ENCODE assay signal across 1 cellular context in genomic region chr9:95510610-95511231, GRCh38.
A peak's percentile ranks its signal among the peaks of the same experiment; 100 is the strongest.
TF ChIP-seq lines count a peak whose summit lies in the region.

No MANE protein-coding gene starts in this region.

TF ChIP-seq in K562, 482 proteins besides CTCF, POLR2A, EP300 and RAD21 (continued from another document):
- TF ChIP-seq ZKSCAN1 (IDR thresholded peaks at IDR 0.05; ENCODE audit: low read depth, low read length) (no peak), FOXA3 (CRISPR knock-in tag; conservative IDR thresholded peaks at IDR 0.05 in 1 of 2, IDR thresholded peaks at IDR 0.05 in 1 of 2) (no peak), ZNF395 (CRISPR knock-in tag; IDR thresholded peaks at IDR 0.05) (peak; percentile 81; the same call in 1 of the 2 replicates), SRSF1 (IDR thresholded peaks at IDR 0.05; ENCODE audit: low read depth, low read length) (no peak), ZNF274 (IDR thresholded peaks at IDR 0.05; ENCODE audit: borderline replicate concordance, low read depth, low read length) (no peak), HOMEZ (CRISPR knock-in tag; IDR thresholded peaks at IDR 0.05) (no peak), ZFPM2 (CRISPR knock-in tag; IDR thresholded peaks at IDR 0.05) (no peak), ARID2 (IDR thresholded peaks at IDR 0.05) (no peak), MXI1 (IDR thresholded peaks at IDR 0.05; ENCODE audit: low read depth, low read length) (no peak), BCL6 (CRISPR knock-in tag; IDR thresholded peaks at IDR 0.05) (no peak), MAZ (CRISPR knock-in tag; conservative IDR thresholded peaks at IDR 0.05 in 1 of 2, IDR thresholded peaks at IDR 0.05 in 1 of 2) (peak in 1 of 2 experiments; percentile 55; a peak in 3 of 4 replicates), CBX1 (IDR thresholded peaks at IDR 0.05; ENCODE audit: low read depth) (no peak), SREBF1 (IDR thresholded peaks at IDR 0.05; ENCODE audit: borderline replicate concordance, low read depth, low read length) (no peak), ZC3H11A (IDR thresholded peaks at IDR 0.05; ENCODE audit: low read depth, low read length) (no peak), TARDBP (IDR thresholded peaks at IDR 0.05) (no peak), ZNF384 (IDR thresholded peaks at IDR 0.05; ENCODE audit: low read depth, low read length) (peak; percentile 88), YBX1 (IDR thresholded peaks at IDR 0.05) (no peak), TCF15 (CRISPR knock-in tag; IDR thresholded peaks at IDR 0.05) (no peak), SMC3 (conservative IDR thresholded peaks at IDR 0.05; ENCODE audit: insufficient read depth, low read depth, low read length) (0 out of 2 replicates have a peak, but pooled peaks have one; percentile 18), PREB (CRISPR knock-in tag; IDR thresholded peaks at IDR 0.05) (no peak), JUND (IDR thresholded peaks at IDR 0.05; ENCODE audit: borderline replicate concordance, low read depth, low read length) (peak; percentile 28; the same call in 1 of the 2 replicates), JUND (tag; IDR thresholded peaks at IDR 0.05; ENCODE audit: borderline replicate concordance, low read depth, low read length) (no peak; the same call in 2 of the 3 replicates), ESRRA (IDR thresholded peaks at IDR 0.05; ENCODE audit: borderline replicate concordance, low read depth) (peak; percentile 21; the same call in 1 of the 2 replicates), ZNF318 (IDR thresholded peaks at IDR 0.05; ENCODE audit: borderline replicate concordance in 1 of 2, low read depth in 1 of 2) (no peak)
- TF ChIP-seq, protein P1, sequence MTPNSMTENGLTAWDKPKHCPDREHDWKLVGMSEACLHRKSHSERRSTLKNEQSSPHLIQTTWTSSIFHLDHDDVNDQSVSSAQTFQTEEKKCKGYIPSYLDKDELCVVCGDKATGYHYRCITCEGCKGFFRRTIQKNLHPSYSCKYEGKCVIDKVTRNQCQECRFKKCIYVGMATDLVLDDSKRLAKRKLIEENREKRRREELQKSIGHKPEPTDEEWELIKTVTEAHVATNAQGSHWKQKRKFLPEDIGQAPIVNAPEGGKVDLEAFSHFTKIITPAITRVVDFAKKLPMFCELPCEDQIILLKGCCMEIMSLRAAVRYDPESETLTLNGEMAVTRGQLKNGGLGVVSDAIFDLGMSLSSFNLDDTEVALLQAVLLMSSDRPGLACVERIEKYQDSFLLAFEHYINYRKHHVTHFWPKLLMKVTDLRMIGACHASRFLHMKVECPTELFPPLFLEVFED (CRISPR knock-in tag; conservative IDR thresholded peaks at IDR 0.05): no peak
- TF ChIP-seq, protein P2, sequence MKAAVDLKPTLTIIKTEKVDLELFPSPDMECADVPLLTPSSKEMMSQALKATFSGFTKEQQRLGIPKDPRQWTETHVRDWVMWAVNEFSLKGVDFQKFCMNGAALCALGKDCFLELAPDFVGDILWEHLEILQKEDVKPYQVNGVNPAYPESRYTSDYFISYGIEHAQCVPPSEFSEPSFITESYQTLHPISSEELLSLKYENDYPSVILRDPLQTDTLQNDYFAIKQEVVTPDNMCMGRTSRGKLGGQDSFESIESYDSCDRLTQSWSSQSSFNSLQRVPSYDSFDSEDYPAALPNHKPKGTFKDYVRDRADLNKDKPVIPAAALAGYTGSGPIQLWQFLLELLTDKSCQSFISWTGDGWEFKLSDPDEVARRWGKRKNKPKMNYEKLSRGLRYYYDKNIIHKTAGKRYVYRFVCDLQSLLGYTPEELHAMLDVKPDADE (conservative IDR thresholded peaks at IDR 0.05; ENCODE audit: control insufficient read depth, low read depth, low read length): peak; percentile 47; the same call in 1 of the 2 replicates
